Comparison of ENCODE assay signal across 1 cellular context in genomic region chr5:149422429-149423286, GRCh38.
TF ChIP-seq lines count a peak whose summit lies in the region.

No MANE protein-coding gene starts in this region.

TF ChIP-seq in HepG2, 621 proteins besides CTCF, POLR2A, EP300 and RAD21 (continued from another document and continues in another):
- no peak for TF ChIP-seq ZNF720 (CRISPR knock-in tag; IDR thresholded peaks at IDR 0.05)
- no peak for TF ChIP-seq HIVEP1 (CRISPR knock-in tag; IDR thresholded peaks at IDR 0.05)
- TF ChIP-seq BORCS8-MEF2B (CRISPR knock-in tag; IDR thresholded peaks at IDR 0.05) = no peak
- no peak for TF ChIP-seq MBD4 (IDR thresholded peaks at IDR 0.05; ENCODE audit: borderline replicate concordance, low read length)
- TF ChIP-seq ZFP91 (CRISPR knock-in tag; IDR thresholded peaks at IDR 0.05; ENCODE audit: borderline replicate concordance) = no peak; the same call in 1 of the 2 replicates
- TF ChIP-seq ZNF343 (CRISPR knock-in tag; IDR thresholded peaks at IDR 0.05) = no peak
- TF ChIP-seq SMAD1 (CRISPR knock-in tag; IDR thresholded peaks at IDR 0.05; ENCODE audit: borderline replicate concordance, low read depth) = no peak
- no peak for TF ChIP-seq ZNF574 (CRISPR knock-in tag; IDR thresholded peaks at IDR 0.05)
- no peak for TF ChIP-seq ZNF484 (CRISPR knock-in tag; IDR thresholded peaks at IDR 0.05; ENCODE audit: borderline replicate concordance, low read depth)
- no peak for TF ChIP-seq ZGPAT (CRISPR knock-in tag; IDR thresholded peaks at IDR 0.05)
- no peak for TF ChIP-seq TBX3 (IDR thresholded peaks at IDR 0.05; ENCODE audit: borderline replicate concordance)
- no peak for TF ChIP-seq CBX2 (IDR thresholded peaks at IDR 0.05; ENCODE audit: low read depth, low read length)
- TF ChIP-seq CBX2 (CRISPR knock-in tag; IDR thresholded peaks at IDR 0.05; ENCODE audit: low read depth) = no peak
- TF ChIP-seq GPN1 (CRISPR knock-in tag; IDR thresholded peaks at IDR 0.05; ENCODE audit: borderline replicate concordance) = no peak
- TF ChIP-seq DZIP1 (CRISPR knock-in tag; IDR thresholded peaks at IDR 0.05) = no peak
- no peak; the same call in 1 of the 2 replicates for TF ChIP-seq ZBTB7B (CRISPR knock-in tag; IDR thresholded peaks at IDR 0.05)
- no peak for TF ChIP-seq GTF3A (CRISPR knock-in tag; conservative IDR thresholded peaks at IDR 0.05)
- no peak for TF ChIP-seq THAP7 (CRISPR knock-in tag; IDR thresholded peaks at IDR 0.05)
- no peak for TF ChIP-seq SALL2 (CRISPR knock-in tag; IDR thresholded peaks at IDR 0.05)
- TF ChIP-seq ZNF773 (CRISPR knock-in tag; IDR thresholded peaks at IDR 0.05; ENCODE audit: borderline replicate concordance) = no peak
- no peak for TF ChIP-seq CEBPG (CRISPR knock-in tag; IDR thresholded peaks at IDR 0.05)
- no peak for TF ChIP-seq LCORL (IDR thresholded peaks at IDR 0.05)
- 0 out of 2 replicates have a peak, but pooled peaks have one; percentile 41 for TF ChIP-seq LCORL (CRISPR knock-in tag; IDR thresholded peaks at IDR 0.05)
- no peak; the same call in 1 of the 2 replicates for TF ChIP-seq ZNF788 (CRISPR knock-in tag; IDR thresholded peaks at IDR 0.05; ENCODE audit: borderline replicate concordance)
- TF ChIP-seq ZNF441 (CRISPR knock-in tag; IDR thresholded peaks at IDR 0.05; ENCODE audit: borderline replicate concordance) = no peak
- TF ChIP-seq NFKB2 (CRISPR knock-in tag; IDR thresholded peaks at IDR 0.05; ENCODE audit: borderline replicate concordance) = no peak
- TF ChIP-seq HNF1A (IDR thresholded peaks at IDR 0.05; ENCODE audit: low read depth) = no peak
- no peak for TF ChIP-seq HNF1A (CRISPR knock-in tag; IDR thresholded peaks at IDR 0.05; ENCODE audit: borderline replicate concordance)
- TF ChIP-seq ZNF253 (CRISPR knock-in tag; IDR thresholded peaks at IDR 0.05; ENCODE audit: borderline replicate concordance) = no peak
- no peak for TF ChIP-seq TFDP1 (CRISPR knock-in tag; IDR thresholded peaks at IDR 0.05; ENCODE audit: borderline replicate concordance)
- no peak for TF ChIP-seq ZNF747 (CRISPR knock-in tag; IDR thresholded peaks at IDR 0.05; ENCODE audit: borderline replicate concordance)
- TF ChIP-seq ZBTB44 (CRISPR knock-in tag; IDR thresholded peaks at IDR 0.05) = no peak
- no peak for TF ChIP-seq FOXK1 (CRISPR knock-in tag; IDR thresholded peaks at IDR 0.05; ENCODE audit: borderline replicate concordance, low read depth)
- TF ChIP-seq ZNF367 (CRISPR knock-in tag; IDR thresholded peaks at IDR 0.05; ENCODE audit: borderline replicate concordance) = no peak
- TF ChIP-seq ZNF552 (CRISPR knock-in tag; IDR thresholded peaks at IDR 0.05; ENCODE audit: borderline replicate concordance) = no peak
- no peak for TF ChIP-seq HES4 (CRISPR knock-in tag; IDR thresholded peaks at IDR 0.05; ENCODE audit: borderline replicate concordance)
- TF ChIP-seq ZNF10 (CRISPR knock-in tag; IDR thresholded peaks at IDR 0.05; ENCODE audit: borderline replicate concordance, low read depth) = no peak
- no peak for TF ChIP-seq RFXANK (CRISPR knock-in tag; IDR thresholded peaks at IDR 0.05)
- no peak for TF ChIP-seq MAX (IDR thresholded peaks at IDR 0.05)
- TF ChIP-seq ZNF329 (CRISPR knock-in tag; IDR thresholded peaks at IDR 0.05; ENCODE audit: low read depth) = no peak
- 0 out of 2 replicates have a peak, but pooled peaks have one; percentile 25 for TF ChIP-seq ZNF607 (CRISPR knock-in tag; IDR thresholded peaks at IDR 0.05; ENCODE audit: borderline replicate concordance)
- TF ChIP-seq ZMYM2 (CRISPR knock-in tag; IDR thresholded peaks at IDR 0.05) = 0 out of 2 replicates have a peak, but pooled peaks have one; percentile 39
- TF ChIP-seq IKZF5 (CRISPR knock-in tag; IDR thresholded peaks at IDR 0.05) = no peak
- no peak for TF ChIP-seq TIGD3 (CRISPR knock-in tag; IDR thresholded peaks at IDR 0.05; ENCODE audit: borderline replicate concordance)
- no peak for TF ChIP-seq BRCA1 (CRISPR knock-in tag; IDR thresholded peaks at IDR 0.05)
- no peak for TF ChIP-seq DMAP1 (CRISPR knock-in tag; IDR thresholded peaks at IDR 0.05)
